Comparison of ENCODE assay signal across 1 cellular context in the genomic region with DNA sequence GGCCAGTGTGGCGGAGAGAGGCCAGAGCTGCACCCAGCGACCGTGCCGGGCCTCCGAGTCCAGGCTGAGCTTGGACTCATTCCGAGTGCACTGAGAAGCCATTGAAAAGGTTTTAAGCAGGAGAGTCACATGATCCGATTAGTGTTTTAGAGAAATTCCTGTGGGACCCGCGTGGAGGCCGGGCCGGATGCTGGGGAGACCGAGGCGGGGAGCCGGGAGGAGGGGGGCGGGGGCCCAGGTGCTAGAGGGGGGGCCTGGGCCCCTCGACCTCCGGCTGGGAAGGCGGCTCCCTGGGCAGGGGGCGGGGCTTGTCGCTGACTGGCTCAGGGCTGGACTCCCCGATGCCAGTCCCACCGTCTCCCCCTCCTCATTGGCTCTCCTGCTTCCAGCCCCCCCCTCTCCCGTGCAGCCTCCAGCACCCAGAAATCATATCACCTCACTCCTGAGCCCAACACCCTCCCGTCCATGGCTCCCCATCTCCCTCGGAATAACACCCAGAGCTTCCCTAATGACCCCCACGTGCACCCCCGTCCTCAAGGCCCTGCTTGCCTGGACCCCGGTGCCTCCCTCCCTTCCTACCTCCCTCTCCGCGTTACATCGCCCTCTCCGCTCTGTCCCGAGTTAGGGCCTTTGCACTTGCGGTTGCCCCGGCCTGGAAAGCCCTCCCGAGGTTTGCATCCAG.
TF ChIP-seq lines count a peak whose summit lies in the region.

No MANE protein-coding gene starts in this region.

TF ChIP-seq in SK-N-SH treated with all-trans-retinoic acid at 6 μM for 48 hours, 23 proteins besides CTCF, POLR2A, EP300 and RAD21 (continued from another document):
- TF ChIP-seq ZFP3 (CRISPR knock-in tag; IDR thresholded peaks at IDR 0.05): no peak
- no peak for TF ChIP-seq GLIS3 (CRISPR knock-in tag; IDR thresholded peaks at IDR 0.05)
- TF ChIP-seq ZFP30 (CRISPR knock-in tag; IDR thresholded peaks at IDR 0.05): no peak
- TF ChIP-seq CSDC2 (CRISPR knock-in tag; IDR thresholded peaks at IDR 0.05): no peak
- TF ChIP-seq, protein P1, sequence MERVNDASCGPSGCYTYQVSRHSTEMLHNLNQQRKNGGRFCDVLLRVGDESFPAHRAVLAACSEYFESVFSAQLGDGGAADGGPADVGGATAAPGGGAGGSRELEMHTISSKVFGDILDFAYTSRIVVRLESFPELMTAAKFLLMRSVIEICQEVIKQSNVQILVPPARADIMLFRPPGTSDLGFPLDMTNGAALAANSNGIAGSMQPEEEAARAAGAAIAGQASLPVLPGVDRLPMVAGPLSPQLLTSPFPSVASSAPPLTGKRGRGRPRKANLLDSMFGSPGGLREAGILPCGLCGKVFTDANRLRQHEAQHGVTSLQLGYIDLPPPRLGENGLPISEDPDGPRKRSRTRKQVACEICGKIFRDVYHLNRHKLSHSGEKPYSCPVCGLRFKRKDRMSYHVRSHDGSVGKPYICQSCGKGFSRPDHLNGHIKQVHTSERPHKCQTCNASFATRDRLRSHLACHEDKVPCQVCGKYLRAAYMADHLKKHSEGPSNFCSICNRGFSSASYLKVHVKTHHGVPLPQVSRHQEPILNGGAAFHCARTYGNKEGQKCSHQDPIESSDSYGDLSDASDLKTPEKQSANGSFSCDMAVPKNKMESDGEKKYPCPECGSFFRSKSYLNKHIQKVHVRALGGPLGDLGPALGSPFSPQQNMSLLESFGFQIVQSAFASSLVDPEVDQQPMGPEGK (CRISPR knock-in tag; IDR thresholded peaks at IDR 0.05; ENCODE audit: borderline replicate concordance): no peak
- TF ChIP-seq ZC3H10 (CRISPR knock-in tag; IDR thresholded peaks at IDR 0.05): no peak
- no peak for TF ChIP-seq ZNF565 (CRISPR knock-in tag; conservative IDR thresholded peaks at IDR 0.05; ENCODE audit: low read depth)
- TF ChIP-seq OSR1 (CRISPR knock-in tag; IDR thresholded peaks at IDR 0.05): no peak
- TF ChIP-seq ESRRG (CRISPR knock-in tag; IDR thresholded peaks at IDR 0.05): no peak
- TF ChIP-seq ISL1 (CRISPR knock-in tag; IDR thresholded peaks at IDR 0.05): no peak
